In genomic region chr5:39947657-39948056, GRCh38 we compare ENCODE assay signal across 21 cellular contexts.
DNase-seq lines count a peak whose midpoint lies in the region; ATAC-seq and TF ChIP-seq lines count a peak whose summit lies in the region.
"Had no signal": no experiment of that assay in that cellular context is flagged by ENCODE, and none has a peak within 500 bp of the region (broad histone marks: within the 10 kb centered on the region; RNA-seq: fewer than 3 reads in every experiment).

No MANE protein-coding gene starts in this region.

- peaks cover 3% of the 10 kb centered on the region for H3K4me1 Mint-ChIP-seq in activated CD4-positive, alpha-beta memory T cell treated with anti-CD3 and anti-CD28 coated beads for 36 hours (ENCODE audit: low read depth)
- H3K4me1 Mint-ChIP-seq in activated CD4-positive, alpha-beta memory T cell treated with anti-CD3 and anti-CD28 coated beads, Interleukin-2, amount 10 ng/mL, durations not matched to agents 7 days and 5 days, result peaks cover 2% of the 10 kb centered on the region
- H3K4me1 Mint-ChIP-seq in natural killer cell treated with Interleukin-12 subunit alpha and Interleukin-12 subunit beta and Interleukin-15 and Interleukin-18, amount 100 ng/mL, for 72 hours (ENCODE audit: low read depth in 2 of 2), result peaks cover 4 to 14% of the 10 kb centered on the region in 2 donors

- H3K9me3 Mint-ChIP-seq in activated CD4-positive, alpha-beta memory T cell treated with anti-CD3 and anti-CD28 coated beads for 36 hours, result peaks cover 14% of the 10 kb centered on the region
- H3K9me3 Mint-ChIP-seq in activated CD4-positive, alpha-beta memory T cell treated with anti-CD3 and anti-CD28 coated beads, Interleukin-2, amount 10 ng/mL, durations not matched to agents 7 days and 5 days, result peaks cover 3% of the 10 kb centered on the region
- H3K9me3 Mint-ChIP-seq in natural killer cell treated with Interleukin-12 subunit alpha and Interleukin-12 subunit beta and Interleukin-15 and Interleukin-18, amount 100 ng/mL, for 72 hours, result no peaks in the 10 kb centered on the region
- H3K9me3 Mint-ChIP-seq: activated B cell treated with CpG ODN at 0.5 μM for 24 hours had no signal

- H3K36me3 ChIP-seq in PC-3 (ENCODE audit: low read depth, low read length), result no peaks in the 10 kb centered on the region
- H3K36me3 ChIP-seq: left lung had no signal

- H3K27ac Mint-ChIP-seq in activated CD4-positive, alpha-beta memory T cell treated with anti-CD3 and anti-CD28 coated beads for 36 hours, result no peak overlapping the region
- H3K27ac Mint-ChIP-seq in activated CD4-positive, alpha-beta memory T cell treated with anti-CD3 and anti-CD28 coated beads, Interleukin-2, amount 10 ng/mL, durations not matched to agents 7 days and 5 days, result no peak overlapping the region
- H3K27ac Mint-ChIP-seq in natural killer cell treated with Interleukin-12 subunit alpha and Interleukin-12 subunit beta and Interleukin-15 and Interleukin-18, amount 100 ng/mL, for 72 hours, result no peak overlapping the region
- H3K27ac Mint-ChIP-seq: activated B cell treated with CpG ODN at 0.5 μM for 24 hours; progenitor cell of endocrine pancreas; stimulated activated naive CD8-positive, alpha-beta T cell treated with anti-CD3 and anti-CD28 coated beads, Interleukin-15, Interleukin-2, amounts not matched to agents 100 ng/mL and 50 ng/mL, for 24 hours; T-helper 1 cell treated with Interleukin-12 subunit alpha and Interleukin-12 subunit beta and Interleukin-4 antibody, amounts not matched to agents 30 μg/mL and 1 μg/mL, for 36 hours had no signal

- no peak overlapping the region; the same call in 1 of the 2 replicates for H2AFZ ChIP-seq in PC-3 (ENCODE audit: low read length)

- no peak overlapping the region for H3K27ac ChIP-seq in PC-3 (ENCODE audit: low read length)

- no peaks in the 10 kb centered on the region for H4K20me1 ChIP-seq in PC-3 (ENCODE audit: low read length)

- H3K9me3 ChIP-seq in PC-3 (ENCODE audit: low read length), result no peaks in the 10 kb centered on the region
- H3K9me3 ChIP-seq: left lung had no signal

- no peaks in the 10 kb centered on the region for H3K9me2 ChIP-seq in PC-3 (replicated peaks; ENCODE audit: low read length)

- no peak overlapping the region for H3K4me2 ChIP-seq in PC-3 (ENCODE audit: low read length)

- no peaks in the 10 kb centered on the region for H3K27me3 ChIP-seq in PC-3 (ENCODE audit: low read length)
- H3K27me3 ChIP-seq: left lung had no signal

- no peaks in the 10 kb centered on the region for H3F3A ChIP-seq in PC-3 (ENCODE audit: low read length, unreplicated experiment)

- no peaks in the 10 kb centered on the region for H3K4me1 ChIP-seq in PC-3 (ENCODE audit: insufficient read depth, low read length)

- H3K9ac ChIP-seq in PC-3 (ENCODE audit: low read length), result no peak overlapping the region

- H3K4me3 ChIP-seq in PC-3 (ENCODE audit: low read length) (no peak overlapping the region), epithelial cell of esophagus (ENCODE audit: low read length) (no peak overlapping the region)
- H3K4me3 ChIP-seq: left lung had no signal

- TF ChIP-seq CTCF in PC-3 (conservative IDR thresholded peaks at IDR 0.05; ENCODE audit: low read depth, low read length) (no peak), epithelial cell of esophagus (IDR thresholded peaks at IDR 0.05; ENCODE audit: insufficient read depth, low read depth, low read length, missing control alignments) (no peak), GM10266 (IDR thresholded peaks at IDR 0.05; ENCODE audit: control insufficient read depth, insufficient read depth, low read depth, missing control alignments) (no peak)

- no peak overlapping the region for H3K4me3 Mint-ChIP-seq in activated CD4-positive, alpha-beta memory T cell treated with anti-CD3 and anti-CD28 coated beads for 36 hours
- no peak overlapping the region for H3K4me3 Mint-ChIP-seq in activated CD4-positive, alpha-beta memory T cell treated with anti-CD3 and anti-CD28 coated beads, Interleukin-2, amount 10 ng/mL, durations not matched to agents 7 days and 5 days
- H3K4me3 Mint-ChIP-seq in natural killer cell treated with Interleukin-12 subunit alpha and Interleukin-12 subunit beta and Interleukin-15 and Interleukin-18, amount 100 ng/mL, for 72 hours, result no peak overlapping the region
- H3K4me3 Mint-ChIP-seq: activated B cell treated with CpG ODN at 0.5 μM for 24 hours; stimulated activated naive CD8-positive, alpha-beta T cell treated with anti-CD3 and anti-CD28 coated beads, Interleukin-15, Interleukin-2, amounts not matched to agents 100 ng/mL and 50 ng/mL, for 24 hours; T-helper 1 cell treated with Interleukin-12 subunit alpha and Interleukin-12 subunit beta and Interleukin-4 antibody, amounts not matched to agents 30 μg/mL and 1 μg/mL, for 36 hours had no signal

- no peak for ATAC-seq in PC-3
- no peak for ATAC-seq in natural killer cell treated with Interleukin-12 subunit alpha and Interleukin-12 subunit beta and Interleukin-15 and Interleukin-18, amount 100 ng/mL, for 72 hours
- ATAC-seq: left lung had no signal

- H3K79me2 ChIP-seq in PC-3 (ENCODE audit: low read length), result no peaks in the 10 kb centered on the region

- peaks cover 5% of the 10 kb centered on the region for H3K36me3 Mint-ChIP-seq in activated CD4-positive, alpha-beta memory T cell treated with anti-CD3 and anti-CD28 coated beads for 36 hours
- no peaks in the 10 kb centered on the region for H3K36me3 Mint-ChIP-seq in activated CD4-positive, alpha-beta memory T cell treated with anti-CD3 and anti-CD28 coated beads, Interleukin-2, amount 10 ng/mL, durations not matched to agents 7 days and 5 days (ENCODE audit: low read depth)
- H3K36me3 Mint-ChIP-seq in natural killer cell treated with Interleukin-12 subunit alpha and Interleukin-12 subunit beta and Interleukin-15 and Interleukin-18, amount 100 ng/mL, for 72 hours, result peaks cover 9% of the 10 kb centered on the region

- H3K27me3 Mint-ChIP-seq in activated CD4-positive, alpha-beta memory T cell treated with anti-CD3 and anti-CD28 coated beads for 36 hours, result no peaks in the 10 kb centered on the region
- no peaks in the 10 kb centered on the region for H3K27me3 Mint-ChIP-seq in activated CD4-positive, alpha-beta memory T cell treated with anti-CD3 and anti-CD28 coated beads, Interleukin-2, amount 10 ng/mL, durations not matched to agents 7 days and 5 days
- peaks cover 0 to 3% of the 10 kb centered on the region in 2 donors for H3K27me3 Mint-ChIP-seq in natural killer cell treated with Interleukin-12 subunit alpha and Interleukin-12 subunit beta and Interleukin-15 and Interleukin-18, amount 100 ng/mL, for 72 hours
- H3K27me3 Mint-ChIP-seq: activated B cell treated with CpG ODN at 0.5 μM for 24 hours; progenitor cell of endocrine pancreas; stimulated activated naive CD8-positive, alpha-beta T cell treated with anti-CD3 and anti-CD28 coated beads, Interleukin-15, Interleukin-2, amounts not matched to agents 100 ng/mL and 50 ng/mL, for 24 hours had no signal

- POLR2A ChIA-PET in activated CD4-positive, alpha-beta memory T cell treated with anti-CD3 and anti-CD28 coated beads for 36 hours (lab: Charles Lee), result no interaction called here
- POLR2A ChIA-PET in activated CD4-positive, alpha-beta memory T cell treated with anti-CD3 and anti-CD28 coated beads, Interleukin-2, amount 10 ng/mL, durations not matched to agents 7 days and 5 days (lab: Charles Lee), result interaction anchor here (1.0 kb wide), 1 partner anchor 733 kb away, joined by 3 read pairs; no protein-coding TSS in a partner anchor
- POLR2A ChIA-PET in PC-3 (lab: Charles Lee; ENCODE audit: unreplicated experiment), result no interaction called here

- DNase-seq in activated CD4-positive, alpha-beta memory T cell treated with anti-CD3 and anti-CD28 coated beads for 36 hours, result peak; percentile 11
- no peak for DNase-seq in activated CD4-positive, alpha-beta memory T cell treated with anti-CD3 and anti-CD28 coated beads, Interleukin-2, amount 10 ng/mL, durations not matched to agents 7 days and 5 days
- DNase-seq in PC-3, result peak; percentile 17
- DNase-seq in epithelial cell of esophagus (ENCODE audit: low read depth), result peak; percentile 46
- peak; percentile 3 for DNase-seq in renal cortical epithelial cell (ENCODE audit: low read depth)
- DNase-seq in natural killer cell treated with Interleukin-12 subunit alpha and Interleukin-12 subunit beta and Interleukin-15 and Interleukin-18, amount 100 ng/mL, for 72 hours (ENCODE audit: low spot score), result no peak
- no peak for DNase-seq in GM10266 (ENCODE audit: extremely low spot score)
- DNase-seq in middle frontal gyrus (ENCODE audit: extremely low spot score, low spot score), result no peak
- DNase-seq: 8988T; activated B cell treated with CpG ODN at 0.5 μM for 24 hours; activated naive CD4-positive, alpha-beta T cell; C1 segment of cervical spinal cord; DMS53; foreskin fibroblast; Karpas-422; left lung; NCI-H146; SHP77 treated with DMSO at 0.1 percent for 48 hours had no signal

- no TSS peak for BruUV-seq in PC-3 (replicated peaks; lab: Mats Ljungman, UMichigan)

- CTCF ChIA-PET in activated CD4-positive, alpha-beta memory T cell treated with anti-CD3 and anti-CD28 coated beads for 36 hours (lab: Charles Lee), result interaction anchor here (0.9 to 2.5 kb wide), 13 partner anchors 9 to 791 kb away, joined by 3 to 18 read pairs (median 4); partner anchors contain the start of gene PTGER4
- CTCF ChIA-PET in activated CD4-positive, alpha-beta memory T cell treated with anti-CD3 and anti-CD28 coated beads, Interleukin-2, amount 10 ng/mL, durations not matched to agents 7 days and 5 days (lab: Charles Lee), result interaction anchor here (1.0 to 2.7 kb wide), 9 partner anchors 12 to 791 kb away, joined by 3 to 23 read pairs (median 6); no protein-coding TSS in a partner anchor
- CTCF ChIA-PET in PC-3 (lab: Charles Lee), result interaction anchor here (1.1 kb wide), 1 partner anchor 605 kb away, joined by 4 read pairs; no protein-coding TSS in a partner anchor

- intact Hi-C loops in activated CD4-positive, alpha-beta memory T cell treated with anti-CD3 and anti-CD28 coated beads for 36 hours (cut with micrococcal nuclease), result loop anchor here (2.0 to 10.0 kb wide), 4 partner anchors 230 to 539 kb away; no protein-coding TSS in a partner anchor
- intact Hi-C loops in PC-3 (cut with micrococcal nuclease), result loop anchor here (2.0 to 5.0 kb wide), 4 partner anchors 95 to 789 kb away; no protein-coding TSS in a partner anchor

Comparison
In these comparisons a context has a peak if more than half of its experiments do, and no peak if none do; other contexts are left out.
1. DNase-seq: peak in activated CD4-positive, alpha-beta memory T cell treated with anti-CD3 and anti-CD28 coated beads for 36 hours (single experiment), PC-3 (single experiment), epithelial cell of esophagus (single experiment) and renal cortical epithelial cell (single experiment); none in activated CD4-positive, alpha-beta memory T cell treated with anti-CD3 and anti-CD28 coated beads, Interleukin-2, amount 10 ng/mL, durations not matched to agents 7 days and 5 days (single experiment), natural killer cell treated with Interleukin-12 subunit alpha and Interleukin-12 subunit beta and Interleukin-15 and Interleukin-18, amount 100 ng/mL, for 72 hours (single experiment), GM10266 (single experiment) and middle frontal gyrus (single experiment).